In genomic region chr2:45729753-45730512, GRCh38 we compare ENCODE assay signal across 8 cellular contexts.
DNase-seq lines count a peak whose midpoint lies in the region; ATAC-seq and TF ChIP-seq lines count a peak whose summit lies in the region.

No MANE protein-coding gene starts in this region.

- H3K36me3 Mint-ChIP-seq in activated naive CD4-positive, alpha-beta T cell treated with anti-CD3 and anti-CD28 coated beads, Interleukin-2, amount 10 ng/mL, durations not matched to agents 7 days and 5 days = no peaks in the 10 kb centered on the region

- H3K27ac ChIP-seq in lower lobe of right lung = no peak overlapping the region

- H3K9me3 ChIP-seq in lower lobe of right lung = no peaks in the 10 kb centered on the region

- CTCF ChIA-PET in activated naive CD4-positive, alpha-beta T cell treated with anti-CD3 and anti-CD28 coated beads, Interleukin-2, amount 10 ng/mL, durations not matched to agents 7 days and 5 days (lab: Charles Lee) = interaction anchor here (0.5 to 1.4 kb wide), 5 partner anchors 12 to 49 kb away, joined by 3 read pairs; no protein-coding TSS in a partner anchor

- H3K27me3 Mint-ChIP-seq in activated naive CD4-positive, alpha-beta T cell treated with anti-CD3 and anti-CD28 coated beads, Interleukin-2, amount 10 ng/mL, durations not matched to agents 7 days and 5 days = no peaks in the 10 kb centered on the region

- no peaks in the 10 kb centered on the region for H3K36me3 ChIP-seq in lower lobe of right lung

- no peaks in the 10 kb centered on the region for H3K4me1 Mint-ChIP-seq in activated naive CD4-positive, alpha-beta T cell treated with anti-CD3 and anti-CD28 coated beads, Interleukin-2, amount 10 ng/mL, durations not matched to agents 7 days and 5 days

- TF ChIP-seq CTCF in lower lobe of right lung (IDR thresholded peaks at IDR 0.05) = peak; percentile 28

- H3K9me3 Mint-ChIP-seq in activated naive CD4-positive, alpha-beta T cell treated with anti-CD3 and anti-CD28 coated beads, Interleukin-2, amount 10 ng/mL, durations not matched to agents 7 days and 5 days = no peaks in the 10 kb centered on the region

- no peak overlapping the region for H3K4me3 Mint-ChIP-seq in activated naive CD4-positive, alpha-beta T cell treated with anti-CD3 and anti-CD28 coated beads, Interleukin-2, amount 10 ng/mL, durations not matched to agents 7 days and 5 days

- H3K4me1 ChIP-seq in lower lobe of right lung = peaks cover 11% of the 10 kb centered on the region

- DNase-seq in CD1c-positive myeloid dendritic cell (ENCODE audit: extremely low spot score) (peak; percentile 68), lower lobe of right lung (no peak), NCI-H510A (lab: John Stamatoyannopoulos, UW) (no peak)
- DNase-seq in activated naive CD4-positive, alpha-beta T cell treated with anti-CD3 and anti-CD28 coated beads, Interleukin-2, amount 10 ng/mL, durations not matched to agents 7 days and 5 days = no peak
- no peak for DNase-seq in stimulated activated CD4-positive, alpha-beta T cell treated with anti-CD3 and anti-CD28 coated beads, Interleukin-4, amount 100 ng/mL, for 4 hours

- no peaks in the 10 kb centered on the region for H3K27me3 ChIP-seq in lower lobe of right lung (ENCODE audit: low read depth)

- H3K27ac Mint-ChIP-seq in activated naive CD4-positive, alpha-beta T cell treated with anti-CD3 and anti-CD28 coated beads, Interleukin-2, amount 10 ng/mL, durations not matched to agents 7 days and 5 days = no peak overlapping the region

- no peak overlapping the region for H3K4me3 ChIP-seq in lower lobe of right lung

- intact Hi-C loops in lower lobe of right lung (cut with DNase I) = no loop called here

- ATAC-seq in GM19372 (IDR thresholded peaks at IDR 0.05; ENCODE audit: low read depth, unreplicated experiment) (peak; percentile 49), HG03159 (IDR thresholded peaks at IDR 0.05; ENCODE audit: unreplicated experiment) (peak; percentile 54), SK-N-SH treated with all-trans-retinoic acid at 6 μM for 48 hours (peak; percentile 53; the same call in 1 of the 3 replicates), lower lobe of right lung (peak; percentile 52 to 63)

TF ChIP-seq in SK-N-SH treated with all-trans-retinoic acid at 6 μM for 48 hours, 23 proteins besides CTCF, POLR2A, EP300 and RAD21:
- TF ChIP-seq POU6F1 (CRISPR knock-in tag; IDR thresholded peaks at IDR 0.05; ENCODE audit: borderline replicate concordance, low read depth) = no peak
- TF ChIP-seq, protein P1, sequence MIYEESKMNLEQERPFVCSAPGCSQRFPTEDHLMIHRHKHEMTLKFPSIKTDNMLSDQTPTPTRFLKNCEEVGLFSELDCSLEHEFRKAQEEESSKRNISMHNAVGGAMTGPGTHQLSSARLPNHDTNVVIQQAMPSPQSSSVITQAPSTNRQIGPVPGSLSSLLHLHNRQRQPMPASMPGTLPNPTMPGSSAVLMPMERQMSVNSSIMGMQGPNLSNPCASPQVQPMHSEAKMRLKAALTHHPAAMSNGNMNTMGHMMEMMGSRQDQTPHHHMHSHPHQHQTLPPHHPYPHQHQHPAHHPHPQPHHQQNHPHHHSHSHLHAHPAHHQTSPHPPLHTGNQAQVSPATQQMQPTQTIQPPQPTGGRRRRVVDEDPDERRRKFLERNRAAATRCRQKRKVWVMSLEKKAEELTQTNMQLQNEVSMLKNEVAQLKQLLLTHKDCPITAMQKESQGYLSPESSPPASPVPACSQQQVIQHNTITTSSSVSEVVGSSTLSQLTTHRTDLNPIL (CRISPR knock-in tag; IDR thresholded peaks at IDR 0.05; ENCODE audit: low read depth) = no peak
- TF ChIP-seq ZNF565 (CRISPR knock-in tag; conservative IDR thresholded peaks at IDR 0.05; ENCODE audit: low read depth) = no peak
- TF ChIP-seq SNAI2 (CRISPR knock-in tag; IDR thresholded peaks at IDR 0.05) = no peak
- no peak for TF ChIP-seq BACH2 (CRISPR knock-in tag; IDR thresholded peaks at IDR 0.05; ENCODE audit: borderline replicate concordance)
- TF ChIP-seq GLIS3 (CRISPR knock-in tag; IDR thresholded peaks at IDR 0.05) = no peak
- TF ChIP-seq TOX (CRISPR knock-in tag; IDR thresholded peaks at IDR 0.05; ENCODE audit: borderline replicate concordance) = no peak
- no peak for TF ChIP-seq RARB (CRISPR knock-in tag; IDR thresholded peaks at IDR 0.05)
- no peak for TF ChIP-seq ZNF8 (CRISPR knock-in tag; IDR thresholded peaks at IDR 0.05)
- no peak for TF ChIP-seq PPARA (CRISPR knock-in tag; IDR thresholded peaks at IDR 0.05; ENCODE audit: borderline replicate concordance)
- no peak for TF ChIP-seq ZFP3 (CRISPR knock-in tag; IDR thresholded peaks at IDR 0.05)
- TF ChIP-seq TCF4 (CRISPR knock-in tag; IDR thresholded peaks at IDR 0.05; ENCODE audit: borderline replicate concordance) = no peak
- no peak for TF ChIP-seq TSHZ2 (CRISPR knock-in tag; IDR thresholded peaks at IDR 0.05)
- TF ChIP-seq ZNF70 (CRISPR knock-in tag; IDR thresholded peaks at IDR 0.05) = no peak
- TF ChIP-seq ZC3H10 (CRISPR knock-in tag; IDR thresholded peaks at IDR 0.05) = no peak
- no peak for TF ChIP-seq ISL1 (CRISPR knock-in tag; IDR thresholded peaks at IDR 0.05)
- no peak for TF ChIP-seq CSDC2 (CRISPR knock-in tag; IDR thresholded peaks at IDR 0.05)
- no peak for TF ChIP-seq OSR1 (CRISPR knock-in tag; IDR thresholded peaks at IDR 0.05)
- no peak for TF ChIP-seq PATZ1 (CRISPR knock-in tag; IDR thresholded peaks at IDR 0.05; ENCODE audit: borderline replicate concordance)
